8 cellular contexts compared by ENCODE assay signal in the genomic region with DNA sequence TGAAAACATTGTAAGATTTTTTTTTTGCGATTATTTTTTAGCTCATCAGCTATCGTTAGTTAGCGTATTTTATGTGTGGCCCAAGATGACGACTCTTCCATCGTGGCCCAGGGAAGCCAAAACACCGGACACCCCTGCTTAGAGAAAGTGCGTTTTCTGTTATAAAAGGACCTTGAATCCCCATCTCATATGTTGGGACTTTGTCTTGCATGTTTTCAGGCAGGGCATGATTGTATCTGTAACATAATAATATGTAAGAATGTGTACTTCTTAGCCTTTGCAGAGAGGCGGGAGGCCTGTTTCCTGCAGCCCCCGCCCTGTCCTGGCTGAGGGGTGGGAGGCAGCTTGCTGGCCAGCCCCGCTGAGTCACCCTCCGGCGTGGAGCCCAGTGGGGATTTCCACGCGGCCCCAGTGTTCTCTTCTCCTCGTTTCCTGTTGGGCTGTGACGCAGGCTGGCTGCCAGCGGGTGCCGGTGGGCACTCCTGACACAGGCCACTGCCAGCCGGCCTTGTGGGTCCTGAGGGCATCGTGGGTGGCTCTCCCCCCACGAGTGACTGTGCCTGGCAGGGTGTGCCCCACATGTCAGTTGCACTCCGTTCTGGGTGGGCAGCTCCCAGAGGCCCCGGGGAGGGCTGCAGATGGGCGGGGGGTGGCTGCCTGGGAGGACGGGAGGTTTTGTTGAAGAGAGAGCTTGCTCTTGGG. TPM values are rescaled to one million over a fixed set of nuclear protein-coding genes. Genes with fewer than 3 reads are reported as not detected.
DNase-seq lines count a peak whose midpoint lies in the region; ATAC-seq and TF ChIP-seq lines count a peak whose summit lies in the region.

No MANE protein-coding gene starts in this region.

- no peaks in the 10 kb centered on the region for H3K9me3 ChIP-seq in prostate gland

- peak overlapping the region in 1 of 2 donors; percentile 8 for H3K4me3 ChIP-seq in prostate gland

- H3K27me3 Mint-ChIP-seq in activated naive CD4-positive, alpha-beta T cell treated with anti-CD3 and anti-CD28 coated beads, Interleukin-2, amount 10 ng/mL, durations not matched to agents 7 days and 5 days, result no peaks in the 10 kb centered on the region
- no peaks in the 10 kb centered on the region for H3K27me3 Mint-ChIP-seq in type B pancreatic cell

- ATAC-seq in GM21723 (IDR thresholded peaks at IDR 0.05; ENCODE audit: unreplicated experiment), result peak; percentile 64

- DNase-seq in Ammon's horn (ENCODE audit: low spot score), result peak; percentile 64
- DNase-seq in RPMI7951 (ENCODE audit: low read depth), result peak; percentile 93
- peak; percentile 88 for DNase-seq in activated naive CD4-positive, alpha-beta T cell treated with anti-CD3 and anti-CD28 coated beads, Interleukin-2, amount 10 ng/mL, durations not matched to agents 7 days and 5 days
- DNase-seq in globus pallidus (ENCODE audit: low spot score), result peak; percentile 52
- DNase-seq in prostate gland (ENCODE audit: low spot score), result peak; percentile 69
- DNase-seq in type B pancreatic cell (ENCODE audit: extremely low spot score, unreplicated experiment), result no peak
- no peak for DNase-seq in NCI-H187 (lab: John Stamatoyannopoulos, UW)

- no peak for TF ChIP-seq POLR2A in prostate gland (IDR thresholded peaks at IDR 0.05)

- no peaks in the 10 kb centered on the region for H3K27me3 ChIP-seq in prostate gland (replicated peaks; ENCODE audit: insufficient read depth)

- no peaks in the 10 kb centered on the region for H3K36me3 ChIP-seq in prostate gland

- no peaks in the 10 kb centered on the region for H3K9me3 Mint-ChIP-seq in activated naive CD4-positive, alpha-beta T cell treated with anti-CD3 and anti-CD28 coated beads, Interleukin-2, amount 10 ng/mL, durations not matched to agents 7 days and 5 days
- no peaks in the 10 kb centered on the region for H3K9me3 Mint-ChIP-seq in type B pancreatic cell

- peaks cover 20% of the 10 kb centered on the region for H3K4me1 ChIP-seq in prostate gland (replicated peaks)

- peak overlapping the region; percentile 83 to 86 for H3K27ac ChIP-seq in prostate gland

- H3K27ac Mint-ChIP-seq in activated naive CD4-positive, alpha-beta T cell treated with anti-CD3 and anti-CD28 coated beads, Interleukin-2, amount 10 ng/mL, durations not matched to agents 7 days and 5 days, result peak overlapping the region; percentile 84
- peak overlapping the region; percentile 63 for H3K27ac Mint-ChIP-seq in type B pancreatic cell

- CTCF ChIA-PET in activated naive CD4-positive, alpha-beta T cell treated with anti-CD3 and anti-CD28 coated beads, Interleukin-2, amount 10 ng/mL, durations not matched to agents 7 days and 5 days (lab: Charles Lee), result interaction anchor here (2.0 kb wide), 1 partner anchor 13 kb away, joined by 5 read pairs; no protein-coding TSS in a partner anchor

- TF ChIP-seq CTCF in prostate gland (IDR thresholded peaks at IDR 0.05), result no peak
- TF ChIP-seq CTCF in type B pancreatic cell (conservative IDR thresholded peaks at IDR 0.05), result no peak

- peak overlapping the region; percentile 40 for H3K4me3 Mint-ChIP-seq in activated naive CD4-positive, alpha-beta T cell treated with anti-CD3 and anti-CD28 coated beads, Interleukin-2, amount 10 ng/mL, durations not matched to agents 7 days and 5 days
- H3K4me3 Mint-ChIP-seq in type B pancreatic cell, result peak overlapping the region; percentile 58

- WGBS in prostate gland, result 6% methylated on average over 24 of the region's 25 CpGs

- intact Hi-C loops in prostate gland (cut with DNase I), result loop anchor here (5.0 kb wide), 1 partner anchor 54 kb away; the partner anchor contains the start of gene SMAD3

- peaks cover 97% of the 10 kb centered on the region for H3K4me1 Mint-ChIP-seq in activated naive CD4-positive, alpha-beta T cell treated with anti-CD3 and anti-CD28 coated beads, Interleukin-2, amount 10 ng/mL, durations not matched to agents 7 days and 5 days
- peaks cover 76% of the 10 kb centered on the region for H3K4me1 Mint-ChIP-seq in type B pancreatic cell (ENCODE audit: unreplicated experiment)

- peaks cover 45% of the 10 kb centered on the region for H3K36me3 Mint-ChIP-seq in activated naive CD4-positive, alpha-beta T cell treated with anti-CD3 and anti-CD28 coated beads, Interleukin-2, amount 10 ng/mL, durations not matched to agents 7 days and 5 days
- peaks cover 19% of the 10 kb centered on the region for H3K36me3 Mint-ChIP-seq in type B pancreatic cell

RNA-seq across cellular contexts. Expression of gene SMAD3, which starts 55.6 kb away (rescaled TPM):
- total RNA-seq in RPMI7951 (2014; rRNA removed; shearing (Covaris generic)), result 17.7 and 19.7 TPM in 2 replicates
- total RNA-seq in prostate gland, result 10 to 100 TPM; 30.6 to 45.4 TPM
- total RNA-seq in type B pancreatic cell (ENCODE audit: low replicate concordance), result 52.0 and 59.0 TPM in 2 replicates

Comparison
In these comparisons a context has a peak if more than half of its experiments do, and no peak if none do; other contexts are left out.
1. DNase-seq: peak in Ammon's horn (single experiment), RPMI7951 (single experiment), activated naive CD4-positive, alpha-beta T cell treated with anti-CD3 and anti-CD28 coated beads, Interleukin-2, amount 10 ng/mL, durations not matched to agents 7 days and 5 days (single experiment), globus pallidus (single experiment) and prostate gland (single experiment); none in type B pancreatic cell (single experiment) and NCI-H187 (0 of 2).